ENCODE assay signal across 8 cellular contexts in genomic region chr6:159168536-159169192, GRCh38. TPM values are rescaled to one million over a fixed set of nuclear protein-coding genes. Genes with fewer than 3 reads are reported as not detected.
A peak's percentile ranks its signal among the peaks of the same experiment; 100 is the strongest.
DNase-seq lines count a peak whose midpoint lies in the region; ATAC-seq, FAIRE-seq and TF ChIP-seq lines count a peak whose summit lies in the region.

No MANE protein-coding gene starts in this region.

- H3F3A ChIP-seq in PC-9 (ENCODE audit: insufficient read depth, low read depth): no peaks in the 10 kb centered on the region

- peak in 1 of 2 donors; percentile 12 for ATAC-seq in natural killer cell treated with Interleukin-12 subunit alpha and Interleukin-12 subunit beta and Interleukin-15 and Interleukin-18, amount 100 ng/mL, for 72 hours
- ATAC-seq in GM18517 (IDR thresholded peaks at IDR 0.05; ENCODE audit: unreplicated experiment): no peak

- H3K4me3 Mint-ChIP-seq in natural killer cell treated with Interleukin-12 subunit alpha and Interleukin-12 subunit beta and Interleukin-15 and Interleukin-18, amount 100 ng/mL, for 72 hours: peak overlapping the region; percentile 68

- no peaks in the 10 kb centered on the region for H3K36me3 ChIP-seq in endothelial cell of umbilical vein (ENCODE audit: control insufficient read depth in 2 of 2, extremely low read depth in 1 of 2, insufficient read depth in 2 of 2, low read length in 2 of 2)
- no peaks in the 10 kb centered on the region for H3K36me3 ChIP-seq in PC-9 (ENCODE audit: low read depth)
- no peaks in the 10 kb centered on the region for H3K36me3 ChIP-seq in prostate gland

- H3K27me3 ChIP-seq in endothelial cell of umbilical vein (ENCODE audit: control insufficient read depth in 2 of 2, insufficient read depth in 2 of 2, low read length in 2 of 2) (peaks cover 46 to 76% of the 10 kb centered on the region in 2 experiments), PC-9 (ENCODE audit: insufficient read depth, low read depth) (peaks cover 69% of the 10 kb centered on the region), prostate gland (replicated peaks; ENCODE audit: insufficient read depth) (peaks cover 29% of the 10 kb centered on the region)

- H3K9ac ChIP-seq in endothelial cell of umbilical vein (replicated peaks; ENCODE audit: extremely low read depth, insufficient read depth, low read length): no peak overlapping the region

- peak; percentile 1 for TF ChIP-seq CTCF in GM13977 (IDR thresholded peaks at IDR 0.05; ENCODE audit: extremely low read depth, insufficient read depth, missing control alignments)
- TF ChIP-seq CTCF in endothelial cell of umbilical vein (IDR thresholded peaks at IDR 0.05; ENCODE audit: extremely low read depth in 1 of 2, insufficient read depth in 1 of 2, low read depth in 1 of 2, low read length in 2 of 2): peak; percentile 25 to 41
- no peak for TF ChIP-seq CTCF in PC-9 (conservative IDR thresholded peaks at IDR 0.05)
- no peak for TF ChIP-seq CTCF in prostate gland (IDR thresholded peaks at IDR 0.05)

- peaks cover 61 to 80% of the 10 kb centered on the region in 2 donors for H3K27me3 Mint-ChIP-seq in natural killer cell treated with Interleukin-12 subunit alpha and Interleukin-12 subunit beta and Interleukin-15 and Interleukin-18, amount 100 ng/mL, for 72 hours

- H3K9me3 Mint-ChIP-seq in natural killer cell treated with Interleukin-12 subunit alpha and Interleukin-12 subunit beta and Interleukin-15 and Interleukin-18, amount 100 ng/mL, for 72 hours: no peaks in the 10 kb centered on the region

- no peaks in the 10 kb centered on the region for H3K9me1 ChIP-seq in endothelial cell of umbilical vein (replicated peaks; ENCODE audit: control insufficient read depth, extremely low read depth, insufficient read depth, low read length)

- FAIRE-seq in endothelial cell of umbilical vein (lab: Jason Lieb, UNC): peak; percentile 67

- in situ Hi-C loops in GM13977 (cut with MboI; ENCODE audit: low pct_unique_long_range_greater_than_20kb, low sequenced_read_pairs, unreplicated experiment): no loop called here

- DNase-seq in GM13977 (ENCODE audit: low spot score) (no peak), NOMO-1 treated with DMSO at 0.1 percent for 48 hours (lab: John Stamatoyannopoulos, UW; ENCODE audit: unreplicated experiment) (peak; percentile 36), endothelial cell of umbilical vein (ENCODE audit: low read depth, low spot score) (peak; percentile 42), PC-9 (no peak), DMS114 treated with DMSO at 0.1 percent for 48 hours (lab: John Stamatoyannopoulos, UW; ENCODE audit: unreplicated experiment) (no peak), prostate gland (ENCODE audit: low spot score) (no peak)
- no peak for DNase-seq in natural killer cell treated with Interleukin-12 subunit alpha and Interleukin-12 subunit beta and Interleukin-15 and Interleukin-18, amount 100 ng/mL, for 72 hours (ENCODE audit: low spot score)

- TF ChIP-seq POLR2A in endothelial cell of umbilical vein (IDR thresholded peaks at IDR 0.05; ENCODE audit: low read depth, low read length) (no peak), prostate gland (IDR thresholded peaks at IDR 0.05) (no peak)

- no TSS peak for BruUV-seq in endothelial cell of umbilical vein (replicated peaks; lab: Mats Ljungman, UMichigan)
- no TSS peak for BruUV-seq in PC-9 (replicated peaks; lab: Mats Ljungman, UMichigan)

- H3K79me2 ChIP-seq in endothelial cell of umbilical vein (ENCODE audit: control insufficient read depth, insufficient read depth, low read length) (no peaks in the 10 kb centered on the region), PC-9 (ENCODE audit: low read depth) (no peaks in the 10 kb centered on the region)

- intact Hi-C loops in endothelial cell of umbilical vein (cut with micrococcal nuclease): loop anchor here (1.0 to 5.0 kb wide), 3 partner anchors 441 to 1289 kb away; no protein-coding TSS in a partner anchor
- intact Hi-C loops in PC-9 (cut with micrococcal nuclease; ENCODE audit: unreplicated experiment): no loop called here
- intact Hi-C loops in prostate gland (cut with DNase I): no loop called here

- H3K4me1 ChIP-seq in endothelial cell of umbilical vein (ENCODE audit: control insufficient read depth, extremely low read depth, insufficient read depth, low read length): peaks cover 3% of the 10 kb centered on the region
- no peaks in the 10 kb centered on the region for H3K4me1 ChIP-seq in PC-9 (replicated peaks; ENCODE audit: insufficient read depth)
- no peaks in the 10 kb centered on the region for H3K4me1 ChIP-seq in prostate gland (replicated peaks)

- no peak overlapping the region for H3K27ac Mint-ChIP-seq in natural killer cell treated with Interleukin-12 subunit alpha and Interleukin-12 subunit beta and Interleukin-15 and Interleukin-18, amount 100 ng/mL, for 72 hours

- H4K20me1 ChIP-seq in endothelial cell of umbilical vein (replicated peaks; ENCODE audit: control insufficient read depth, extremely low read depth, insufficient read depth, low read length): no peaks in the 10 kb centered on the region
- H4K20me1 ChIP-seq in PC-9 (ENCODE audit: insufficient read depth): no peaks in the 10 kb centered on the region; the same call in 1 of the 2 replicates

- no peaks in the 10 kb centered on the region for H3K9me2 ChIP-seq in PC-9 (ENCODE audit: insufficient read depth)

- no peaks in the 10 kb centered on the region for H3K9me3 ChIP-seq in endothelial cell of umbilical vein (replicated peaks; ENCODE audit: control insufficient read depth, insufficient read depth, low read length)
- no peaks in the 10 kb centered on the region for H3K9me3 ChIP-seq in PC-9 (ENCODE audit: insufficient read depth, low read depth)
- H3K9me3 ChIP-seq in prostate gland: no peaks in the 10 kb centered on the region

- POLR2A ChIA-PET in endothelial cell of umbilical vein (lab: Charles Lee): no interaction called here
- POLR2A ChIA-PET in PC-9 (lab: Charles Lee; ENCODE audit: unreplicated experiment): no interaction called here

- H3K4me2 ChIP-seq in endothelial cell of umbilical vein (ENCODE audit: insufficient read depth, low read length) (peak overlapping the region; percentile 42), PC-9 (no peak overlapping the region)

- H3K4me1 Mint-ChIP-seq in natural killer cell treated with Interleukin-12 subunit alpha and Interleukin-12 subunit beta and Interleukin-15 and Interleukin-18, amount 100 ng/mL, for 72 hours (ENCODE audit: low read depth in 2 of 2): peaks cover 6 to 8% of the 10 kb centered on the region in 2 donors

- no peaks in the 10 kb centered on the region for H3K36me3 Mint-ChIP-seq in natural killer cell treated with Interleukin-12 subunit alpha and Interleukin-12 subunit beta and Interleukin-15 and Interleukin-18, amount 100 ng/mL, for 72 hours

- peak overlapping the region in 1 of 3 experiments; percentile 27 for H3K4me3 ChIP-seq in endothelial cell of umbilical vein (replicated peaks in 1 of 3; ENCODE audit: insufficient read depth in 1 of 3, low read depth in 1 of 3, low read length in 3 of 3)
- H3K4me3 ChIP-seq in PC-9: no peak overlapping the region
- no peak overlapping the region for H3K4me3 ChIP-seq in prostate gland

- dilution Hi-C loops in endothelial cell of umbilical vein (cut with MboI; ENCODE audit: extremely low pct_ligation_motif_present, low sequenced_read_pairs): no loop called here

- H2AFZ ChIP-seq in endothelial cell of umbilical vein (ENCODE audit: low read depth, low read length): peak overlapping the region; percentile 42
- H2AFZ ChIP-seq in PC-9: no peak overlapping the region

- CTCF ChIA-PET in endothelial cell of umbilical vein (lab: Charles Lee) (interaction anchor here (0.5 to 9.0 kb wide), 4 partner anchors 10 to 487 kb away, joined by 3 to 193 read pairs (median 5); no protein-coding TSS in a partner anchor), PC-9 (lab: Charles Lee) (no interaction called here)

- H3K27ac ChIP-seq in endothelial cell of umbilical vein (ENCODE audit: insufficient read depth, low read depth, low read length): no peak overlapping the region
- no peak overlapping the region for H3K27ac ChIP-seq in PC-9
- H3K27ac ChIP-seq in prostate gland: no peak overlapping the region

- WGBS in prostate gland: 13% methylated on average over 42 of the region's 43 CpGs

TF ChIP-seq in endothelial cell of umbilical vein, 7 proteins besides CTCF, POLR2A, EP300 and RAD21:
- TF ChIP-seq JUN (IDR thresholded peaks at IDR 0.05; ENCODE audit: borderline replicate concordance, insufficient read depth, insufficient read length, low read depth) (no peak), EZH2 (IDR thresholded peaks at IDR 0.05; ENCODE audit: borderline replicate concordance, low read depth, low read length, severe bottlenecking) (peak; percentile 24), MAX (IDR thresholded peaks at IDR 0.05; ENCODE audit: insufficient read depth, insufficient read length) (no peak)
TF ChIP-seq in endothelial cell of umbilical vein: peak in this region for 1.

RNA-seq across cellular contexts. Expression of gene FNDC1, which starts 0.5 kb away (rescaled TPM):
- total RNA-seq in endothelial cell of umbilical vein: 0.04 TPM in 1 of 2 replicates, not detected in the other
- 0.02 TPM in 1 of 2 replicates, not detected in the other for polyA plus RNA-seq in endothelial cell of umbilical vein
- polyA plus RNA-seq in endothelial cell of umbilical vein (2011; cell fraction: cytosol; rRNA removed): 0.01 TPM in 1 of 2 replicates, not detected in the other
- polyA plus RNA-seq in endothelial cell of umbilical vein (2011; cell fraction: nucleus; rRNA removed): 0.01 TPM in 1 of 2 replicates, not detected in the other
- polyA plus RNA-seq in endothelial cell of umbilical vein (2012): 0.03 TPM in 1 of 2 replicates, not detected in the other
- polyA minus RNA-seq in endothelial cell of umbilical vein: not detected in 2 replicates
- not detected for polyA minus RNA-seq in endothelial cell of umbilical vein (2011; cell fraction: cytosol; rRNA and poly(A)+ RNA removed)
- polyA minus RNA-seq in endothelial cell of umbilical vein (2011; cell fraction: nucleus; rRNA and poly(A)+ RNA removed): not detected in 2 replicates
- total RNA-seq in natural killer cell treated with Interleukin-12 subunit alpha and Interleukin-12 subunit beta and Interleukin-15 and Interleukin-18, amount 100 ng/mL, for 72 hours: not detected
- total RNA-seq in PC-9 (2021): not detected in 2 replicates
- under 1 TPM; 0.09 to 0.51 TPM for total RNA-seq in prostate gland

Comparison
In these comparisons a context has a peak if more than half of its experiments do, and no peak if none do; other contexts are left out.
1. DNase-seq: peak in NOMO-1 treated with DMSO at 0.1 percent for 48 hours (single experiment) and endothelial cell of umbilical vein (single experiment); none in GM13977 (single experiment), natural killer cell treated with Interleukin-12 subunit alpha and Interleukin-12 subunit beta and Interleukin-15 and Interleukin-18, amount 100 ng/mL, for 72 hours (single experiment), PC-9 (0 of 2), DMS114 treated with DMSO at 0.1 percent for 48 hours (single experiment) and prostate gland (single experiment).
2. CTCF ChIP-seq: peak in GM13977 (single experiment) and endothelial cell of umbilical vein (2 of 2); none in PC-9 (single experiment) and prostate gland (0 of 4).